26 cellular contexts compared by ENCODE assay signal in the genomic region with DNA sequence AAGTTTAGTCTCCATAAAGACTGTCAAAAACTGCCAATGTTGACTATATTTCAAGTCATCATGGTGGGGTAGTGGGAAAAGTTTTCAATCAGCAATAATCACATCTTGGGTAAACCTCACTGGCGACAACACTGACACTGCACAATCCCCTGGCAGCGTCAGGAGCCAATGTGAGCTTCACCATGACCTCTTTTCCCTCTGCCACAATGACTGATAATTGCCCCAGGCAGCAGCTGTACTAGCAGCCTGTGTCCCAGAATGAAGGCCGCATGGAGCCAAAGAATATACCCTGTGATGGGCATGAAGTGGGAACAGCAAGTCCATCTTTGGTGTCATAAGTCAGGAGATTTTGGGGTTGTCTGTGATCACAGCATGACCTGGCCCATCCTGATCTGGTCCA.
"Had no signal": no experiment of that assay in that cellular context is flagged by ENCODE, and none has a peak within 500 bp of the region (broad histone marks: within the 10 kb centered on the region; RNA-seq: fewer than 3 reads in every experiment).

No MANE protein-coding gene starts in this region.

- H3K4me1 ChIP-seq: SJCRH30 had no signal

- H3K9me3 Mint-ChIP-seq: activated naive CD4-positive, alpha-beta T cell treated with anti-CD3 and anti-CD28 coated beads, Interleukin-2, amount 10 ng/mL, durations not matched to agents 7 days and 5 days; activated naive CD8-positive, alpha-beta T cell treated with anti-CD3 and anti-CD28 coated beads, Interleukin-2, amount 50 U/mL, for 24 hours; activated T-cell treated with anti-CD3 and anti-CD28 coated beads, Interleukin-2, amount 50 U/mL, for 4 hours; activated T-helper 1 cell treated with anti-CD3 and anti-CD28 coated beads, Interleukin-12 subunit alpha, Interleukin-12 subunit beta, Interleukin-2, Interleukin-4 antibody, amounts not matched to agents 30 ng/mL and 10 ng/mL and 1 ng/mL, durations not matched to agents 14 hours and 24 hours and 36 hours; central memory CD8-positive, alpha-beta T cell had no signal

- ATAC-seq: activated CD8-positive, alpha-beta T cell treated with anti-CD3 and anti-CD28 coated beads for 36 hours; activated naive CD8-positive, alpha-beta T cell treated with anti-CD3 and anti-CD28 coated beads, Interleukin-2, amount 50 U/mL, for 24 hours; activated T-cell treated with anti-CD3 and anti-CD28 coated beads, Interleukin-2, amount 50 U/mL, for 4 hours had no signal

- DNase-seq: activated CD4-positive, alpha-beta T cell treated with anti-CD3 and anti-CD28 coated beads, Interleukin-2, amount 10 ng/mL, durations not matched to agents 24 days and 14 days; activated CD4-positive, alpha-beta T cell treated with anti-CD3 and anti-CD28 coated beads, Interleukin-2, amount 50 U/mL, for 4 hours; activated CD8-positive, alpha-beta T cell treated with anti-CD3 and anti-CD28 coated beads for 36 hours; activated naive CD4-positive, alpha-beta T cell treated with anti-CD3 and anti-CD28 coated beads, Interleukin-2, amount 10 ng/mL, durations not matched to agents 7 days and 5 days; activated naive CD8-positive, alpha-beta T cell treated with anti-CD3 and anti-CD28 coated beads, Interleukin-2, amount 50 U/mL, for 24 hours; activated T-cell treated with anti-CD3 and anti-CD28 coated beads, Interleukin-2, amount 50 U/mL, for 4 hours; amygdala; MM.1S; MV-4-11; NCI-H1092; NCI-H1436 treated with DMSO at 0.1 percent for 48 hours; NCI-H1694 treated with DMSO at 0.1 percent for 48 hours; NCI-H2029; NCI-H345; NCI-H524 treated with DMSO at 0.1 percent for 48 hours; PC-9; SHP77; SJCRH30 had no signal

- H3K4me3 ChIP-seq: ascending aorta, cardiac muscle cell, PC-9, SJCRH30, SK-N-MC had no signal

- H3K27ac Mint-ChIP-seq: activated CD4-positive, alpha-beta T cell treated with anti-CD3 and anti-CD28 coated beads, Interleukin-2, amount 10 ng/mL, durations not matched to agents 24 days and 14 days; activated CD8-positive, alpha-beta T cell treated with anti-CD3 and anti-CD28 coated beads for 36 hours; activated naive CD4-positive, alpha-beta T cell treated with anti-CD3 and anti-CD28 coated beads, Interleukin-2, amount 10 ng/mL, durations not matched to agents 7 days and 5 days; activated naive CD8-positive, alpha-beta T cell; activated naive CD8-positive, alpha-beta T cell treated with anti-CD3 and anti-CD28 coated beads, Interleukin-2, amount 50 U/mL, for 24 hours; activated T-helper 1 cell treated with anti-CD3 and anti-CD28 coated beads, Interleukin-12 subunit alpha, Interleukin-12 subunit beta, Interleukin-2, Interleukin-4 antibody, amounts not matched to agents 30 ng/mL and 10 ng/mL and 1 ng/mL, durations not matched to agents 14 hours and 24 hours and 36 hours had no signal

- H3K27me3 Mint-ChIP-seq: activated CD4-positive, alpha-beta T cell treated with anti-CD3 and anti-CD28 coated beads, Interleukin-2, amount 10 ng/mL, durations not matched to agents 24 days and 14 days; activated CD8-positive, alpha-beta T cell treated with anti-CD3 and anti-CD28 coated beads for 36 hours; activated naive CD8-positive, alpha-beta T cell; activated naive CD8-positive, alpha-beta T cell treated with anti-CD3 and anti-CD28 coated beads, Interleukin-2, amount 50 U/mL, for 24 hours; central memory CD8-positive, alpha-beta T cell had no signal

- H3K27me3 ChIP-seq: ascending aorta, cardiac muscle cell, SJCRH30 had no signal

- H3K9me3 ChIP-seq: ascending aorta, SJCRH30 had no signal

- H3K27ac ChIP-seq: ascending aorta, cardiac muscle cell, KMS-11, PC-9, RWPE1, SJCRH30, SK-N-MC had no signal

- H3K4me3 Mint-ChIP-seq: activated CD4-positive, alpha-beta T cell treated with anti-CD3 and anti-CD28 coated beads, Interleukin-2, amount 10 ng/mL, durations not matched to agents 24 days and 14 days; activated CD8-positive, alpha-beta T cell treated with anti-CD3 and anti-CD28 coated beads for 36 hours; activated naive CD4-positive, alpha-beta T cell treated with anti-CD3 and anti-CD28 coated beads, Interleukin-2, amount 10 ng/mL, durations not matched to agents 7 days and 5 days; activated naive CD8-positive, alpha-beta T cell; activated naive CD8-positive, alpha-beta T cell treated with anti-CD3 and anti-CD28 coated beads, Interleukin-2, amount 50 U/mL, for 24 hours; activated T-cell treated with anti-CD3 and anti-CD28 coated beads, Interleukin-2, amount 50 U/mL, for 4 hours; activated T-helper 1 cell treated with anti-CD3 and anti-CD28 coated beads, Interleukin-12 subunit alpha, Interleukin-12 subunit beta, Interleukin-2, Interleukin-4 antibody, amounts not matched to agents 30 ng/mL and 10 ng/mL and 1 ng/mL, durations not matched to agents 14 hours and 24 hours and 36 hours; central memory CD8-positive, alpha-beta T cell had no signal

- H3K36me3 ChIP-seq: SJCRH30 had no signal
